In genomic region chr20:57840504-57841296, GRCh38 we compare ENCODE assay signal across 12 cellular contexts.
A peak's percentile ranks its signal among the peaks of the same experiment; 100 is the strongest.
DNase-seq lines count a peak whose midpoint lies in the region; ATAC-seq and TF ChIP-seq lines count a peak whose summit lies in the region.
"Had no signal": no experiment of that assay in that cellular context is flagged by ENCODE, and none has a peak within 500 bp of the region (broad histone marks: within the 10 kb centered on the region; RNA-seq: fewer than 3 reads in every experiment).

No MANE protein-coding gene starts in this region.

- H3K9me3 ChIP-seq in esophagus muscularis mucosa (no peaks in the 10 kb centered on the region), body of pancreas (no peaks in the 10 kb centered on the region)
- H3K9me3 ChIP-seq: BLaER1 had no signal

- TF ChIP-seq CTCF in esophagus muscularis mucosa (IDR thresholded peaks at IDR 0.05), result no peak
- TF ChIP-seq CTCF in body of pancreas (IDR thresholded peaks at IDR 0.05), result no peak

- ATAC-seq in GM19452 (IDR thresholded peaks at IDR 0.05; ENCODE audit: unreplicated experiment) (no peak), body of pancreas (no peak)

- H3K4me1 ChIP-seq in esophagus muscularis mucosa, result no peaks in the 10 kb centered on the region
- no peaks in the 10 kb centered on the region for H3K4me1 ChIP-seq in body of pancreas

- intact Hi-C loops in esophagus muscularis mucosa (cut with DNase I) (no loop called here), body of pancreas (cut with DNase I) (no loop called here)

- no peak for TF ChIP-seq EP300 in esophagus muscularis mucosa (IDR thresholded peaks at IDR 0.05)

- H3K36me3 ChIP-seq in esophagus muscularis mucosa, result no peaks in the 10 kb centered on the region
- H3K36me3 ChIP-seq in body of pancreas (replicated peaks in 1 of 2; ENCODE audit: insufficient read depth in 1 of 2, low read depth in 2 of 2), result no peaks in the 10 kb centered on the region
- H3K36me3 ChIP-seq: BLaER1 had no signal

- H3K27ac ChIP-seq in esophagus muscularis mucosa (replicated peaks in 1 of 4) (no peak overlapping the region), body of pancreas (no peak overlapping the region)
- H3K27ac ChIP-seq: 22Rv1, BLaER1, GM23248 had no signal

- H3K4me3 ChIP-seq in esophagus muscularis mucosa, result no peak overlapping the region
- no peak overlapping the region for H3K4me3 ChIP-seq in body of pancreas
- H3K4me3 ChIP-seq: BLaER1, GM23248 had no signal

- 93% methylated on average over 14 of the region's 19 CpGs for WGBS in esophagus muscularis mucosa
- 74 to 76% methylated on average over 10 to 19 of the region's 19 CpGs for WGBS in body of pancreas, 2 donors

- H3K27me3 ChIP-seq in esophagus muscularis mucosa, result no peaks in the 10 kb centered on the region
- H3K27me3 ChIP-seq in body of pancreas, result no peaks in the 10 kb centered on the region
- H3K27me3 ChIP-seq: BLaER1 had no signal

- no peak for TF ChIP-seq POLR2A in esophagus muscularis mucosa (IDR thresholded peaks at IDR 0.05; ENCODE audit: low read depth)
- no peak for TF ChIP-seq POLR2A in body of pancreas (IDR thresholded peaks at IDR 0.05)

- DNase-seq in activated CD8-positive, alpha-beta memory T cell treated with anti-CD3 and anti-CD28 coated beads for 24 hours, result peak; percentile 45
- no peak for DNase-seq in activated CD8-positive, alpha-beta memory T cell treated with anti-CD3 and anti-CD28 coated beads, Interleukin-2, amount 50 U/mL, for 4 hours
- DNase-seq in AG20443 (ENCODE audit: low spot score) (peak; percentile 7), esophagus muscularis mucosa (ENCODE audit: extremely low spot score) (peak; percentile 90), NK-92 (lab: John Stamatoyannopoulos, UW; ENCODE audit: unreplicated experiment) (no peak), body of pancreas (no peak)
- peak; percentile 8 for DNase-seq in stimulated activated CD8-positive, alpha-beta memory T cell treated with anti-CD3 and anti-CD28 coated beads, Interleukin-4, amount 100 ng/mL, for 48 hours
- DNase-seq: AML-193 had no signal

Comparison
In these comparisons a context has a peak if more than half of its experiments do, and no peak if none do; other contexts are left out.
1. DNase-seq: peak in activated CD8-positive, alpha-beta memory T cell treated with anti-CD3 and anti-CD28 coated beads for 24 hours (single experiment), AG20443 (single experiment), esophagus muscularis mucosa (single experiment) and stimulated activated CD8-positive, alpha-beta memory T cell treated with anti-CD3 and anti-CD28 coated beads, Interleukin-4, amount 100 ng/mL, for 48 hours (single experiment); none in activated CD8-positive, alpha-beta memory T cell treated with anti-CD3 and anti-CD28 coated beads, Interleukin-2, amount 50 U/mL, for 4 hours (single experiment), NK-92 (single experiment) and body of pancreas (0 of 4).